31 cellular contexts compared by ENCODE assay signal in the genomic region with DNA sequence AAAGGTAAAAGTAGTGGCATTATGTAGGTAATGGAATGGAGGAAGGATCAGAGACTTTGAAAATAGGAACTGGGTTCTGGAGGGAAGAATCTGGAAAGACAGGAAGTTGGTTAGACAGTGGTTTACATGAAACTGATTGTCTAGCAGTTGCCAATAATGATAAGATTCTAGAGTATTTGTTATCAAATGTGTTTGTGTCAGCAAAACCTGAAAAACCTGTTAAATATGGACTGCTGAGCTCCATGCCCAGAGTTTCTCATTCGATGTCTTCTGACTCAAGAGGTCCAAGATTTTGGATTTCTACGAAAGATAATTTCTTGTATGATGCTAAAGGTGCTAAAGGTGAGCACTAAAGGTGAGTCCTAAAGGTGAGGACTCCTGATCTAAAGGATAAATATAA.
"Had no signal": no experiment of that assay in that cellular context is flagged by ENCODE, and none has a peak within 500 bp of the region (broad histone marks: within the 10 kb centered on the region; RNA-seq: fewer than 3 reads in every experiment).

No MANE protein-coding gene starts in this region.

- H3K36me3 Mint-ChIP-seq: neural progenitor cell; stimulated activated memory B cell treated with anti-CD40 and anti-IgM and Interleukin-4, amounts not matched to agents 10 μg/mL and 1 μg/mL and 100 μg/mL, for 72 hours had no signal

- ATAC-seq: natural killer cell; psoas muscle; right cardiac atrium; sciatic nerve; stimulated activated memory B cell treated with anti-CD40 and anti-IgM and Interleukin-4, amounts not matched to agents 10 μg/mL and 1 μg/mL and 100 μg/mL, for 72 hours; stimulated activated naive CD8-positive, alpha-beta T cell treated with anti-CD3 and anti-CD28 coated beads, Interleukin-15, amount 100 ng/mL, for 72 hours; stimulated activated naive CD8-positive, alpha-beta T cell treated with anti-CD3 and anti-CD28 coated beads, Interleukin-15, Interleukin-2, amounts not matched to agents 100 U/mL and 50 U/mL, for 24 hours had no signal

- H3K36me3 ChIP-seq: neural progenitor cell, ovary, spleen, suprapubic skin, tibial artery, transverse colon, upper lobe of left lung, vagina had no signal

- H3K4me3 ChIP-seq: neural progenitor cell, ovary, psoas muscle, skin epidermis, smooth muscle cell, spleen, suprapubic skin, testis, tibial artery, transverse colon, upper lobe of left lung, vagina had no signal

- H3K27ac ChIP-seq: neural progenitor cell, ovary, parathyroid adenoma, psoas muscle, skin epidermis, spleen, suprapubic skin, testis, tibial artery, transverse colon, upper lobe of left lung, vagina had no signal

- H3K4me1 ChIP-seq: neural progenitor cell, parathyroid adenoma, psoas muscle, spleen, suprapubic skin, testis, tibial artery, transverse colon, upper lobe of left lung, vagina had no signal

- DNase-seq: natural killer cell; occipital lobe; ovary; posterior cingulate gyrus; psoas muscle; right cardiac atrium; spleen; stimulated activated CD4-positive, alpha-beta T cell treated with anti-CD3 and anti-CD28 coated beads, Interleukin-12 subunit alpha, Interleukin-12 subunit beta, amount 100 ng/mL, for 4 hours; stimulated activated CD4-positive, alpha-beta T cell treated with anti-CD3 and anti-CD28 coated beads, Interleukin-1b, Interleukin-23, amount 100 ng/mL, for 48 hours; stimulated activated CD4-positive, alpha-beta T cell treated with anti-CD3 and anti-CD28 coated beads, Interleukin-4, amount 100 ng/mL, for 1 hour; stimulated activated CD4-positive, alpha-beta T cell treated with anti-CD3 and anti-CD28 coated beads, Interleukin-4, amount 100 ng/mL, for 4 hours; stimulated activated CD8-positive, alpha-beta memory T cell treated with anti-CD3 and anti-CD28 coated beads, Interleukin-4, amount 100 ng/mL, for 48 hours; stimulated activated naive CD4-positive, alpha-beta T cell; stimulated activated naive CD8-positive, alpha-beta T cell treated with anti-CD3 and anti-CD28 coated beads, Interleukin-15, amount 100 ng/mL, for 72 hours; stimulated activated naive CD8-positive, alpha-beta T cell treated with anti-CD3 and anti-CD28 coated beads, Interleukin-15, Interleukin-2, amounts not matched to agents 100 U/mL and 50 U/mL, for 24 hours; substantia nigra; testis; tibial artery; transverse colon; upper lobe of left lung had no signal

- H3K9me3 ChIP-seq: suprapubic skin, testis, vagina had no signal

- H3K4me2 ChIP-seq: neural progenitor cell, smooth muscle cell had no signal

- H3K27me3 ChIP-seq: neural progenitor cell, ovary, spleen, suprapubic skin, testis, tibial artery, transverse colon, upper lobe of left lung, vagina had no signal

- FAIRE-seq: urothelium cell line had no signal

- H3K4me1 Mint-ChIP-seq: natural killer cell; nephron; neural progenitor cell; stimulated activated memory B cell treated with anti-CD40 and anti-IgM and Interleukin-4, amounts not matched to agents 10 μg/mL and 1 μg/mL and 100 μg/mL, for 72 hours; stimulated activated naive CD8-positive, alpha-beta T cell treated with anti-CD3 and anti-CD28 coated beads, Interleukin-15, amount 100 ng/mL, for 72 hours had no signal

- H3K4me3 Mint-ChIP-seq: natural killer cell; nephron; neural progenitor cell; stimulated activated memory B cell treated with anti-CD40 and anti-IgM and Interleukin-4, amounts not matched to agents 10 μg/mL and 1 μg/mL and 100 μg/mL, for 72 hours; stimulated activated naive CD8-positive, alpha-beta T cell treated with anti-CD3 and anti-CD28 coated beads, Interleukin-15, amount 100 ng/mL, for 72 hours had no signal

- H3K27me3 Mint-ChIP-seq: progenitor cell of endocrine pancreas; stimulated activated memory B cell treated with anti-CD40 and anti-IgM and Interleukin-4, amounts not matched to agents 10 μg/mL and 1 μg/mL and 100 μg/mL, for 72 hours; stimulated activated naive CD8-positive, alpha-beta T cell treated with anti-CD3 and anti-CD28 coated beads, Interleukin-15, amount 100 ng/mL, for 72 hours had no signal

- H3K27ac Mint-ChIP-seq: natural killer cell; nephron; neural progenitor cell; progenitor cell of endocrine pancreas; stimulated activated memory B cell treated with anti-CD40 and anti-IgM and Interleukin-4, amounts not matched to agents 10 μg/mL and 1 μg/mL and 100 μg/mL, for 72 hours; stimulated activated naive CD8-positive, alpha-beta T cell treated with anti-CD3 and anti-CD28 coated beads, Interleukin-15, amount 100 ng/mL, for 72 hours had no signal

- H3K9me3 Mint-ChIP-seq: neural progenitor cell had no signal
